12 cellular contexts compared by ENCODE assay signal in genomic region chr22:24147666-24148065, GRCh38. TPM values are rescaled to one million over a fixed set of nuclear protein-coding genes. Genes with fewer than 3 reads are reported as not detected.
A peak's percentile ranks its signal among the peaks of the same experiment; 100 is the strongest.
DNase-seq lines count a peak whose midpoint lies in the region; ATAC-seq and TF ChIP-seq lines count a peak whose summit lies in the region.
"Had no signal": no experiment of that assay in that cellular context is flagged by ENCODE, and none has a peak within 500 bp of the region (broad histone marks: within the 10 kb centered on the region; RNA-seq: fewer than 3 reads in every experiment).

No MANE protein-coding gene starts in this region.

- H3K4me1 Mint-ChIP-seq in CD8-positive, alpha-beta memory T cell: peaks cover 57 to 87% (median 61%) of the 10 kb centered on the region in 3 donors

- H3K4me3 Mint-ChIP-seq in CD8-positive, alpha-beta memory T cell: peak overlapping the region in 5 of 7 donors; percentile 5 to 42 (median 7)

- no peaks in the 10 kb centered on the region for H3K27me3 ChIP-seq in CD8-positive, alpha-beta memory T cell (ENCODE audit: insufficient read depth, low read length, poor library complexity, severe bottlenecking)
- H3K27me3 ChIP-seq in gastroesophageal sphincter (no peaks in the 10 kb centered on the region), sigmoid colon (no peaks in the 10 kb centered on the region)

- H3K9me3 ChIP-seq in CD8-positive, alpha-beta memory T cell (ENCODE audit: low read length): no peaks in the 10 kb centered on the region
- no peaks in the 10 kb centered on the region for H3K9me3 ChIP-seq in gastroesophageal sphincter
- H3K9me3 ChIP-seq in sigmoid colon: no peaks in the 10 kb centered on the region

- POLR2A ChIA-PET in CD8-positive, alpha-beta memory T cell (lab: Charles Lee): interaction anchor here (2.9 kb wide), 1 partner anchor 9 kb away, joined by 25 read pairs; no protein-coding TSS in a partner anchor

- H3K9me3 Mint-ChIP-seq in CD8-positive, alpha-beta memory T cell: no peaks in the 10 kb centered on the region

- H3K27me3 Mint-ChIP-seq in CD8-positive, alpha-beta memory T cell: no peaks in the 10 kb centered on the region

- TF ChIP-seq POLR2A in gastroesophageal sphincter (IDR thresholded peaks at IDR 0.05): no peak
- no peak for TF ChIP-seq POLR2A in sigmoid colon (IDR thresholded peaks at IDR 0.05)

- H3K27ac Mint-ChIP-seq in CD8-positive, alpha-beta memory T cell: peak overlapping the region; percentile 44 to 96 (median 82)

- H3K4me3 ChIP-seq in CD8-positive, alpha-beta memory T cell (ENCODE audit: low read length): no peak overlapping the region
- H3K4me3 ChIP-seq in gastroesophageal sphincter (no peak overlapping the region), sigmoid colon (no peak overlapping the region)

- H3K36me3 Mint-ChIP-seq in CD8-positive, alpha-beta memory T cell: peaks cover 0 to 2% (median 0%) of the 10 kb centered on the region in 3 donors

- intact Hi-C loops in sigmoid colon (cut with DNase I): no loop called here

- no peak for TF ChIP-seq EP300 in gastroesophageal sphincter (IDR thresholded peaks at IDR 0.05)
- no peak for TF ChIP-seq EP300 in sigmoid colon (IDR thresholded peaks at IDR 0.05)

- TF ChIP-seq CTCF in gastroesophageal sphincter (IDR thresholded peaks at IDR 0.05) (no peak), sigmoid colon (IDR thresholded peaks at IDR 0.05) (no peak)

- peaks cover 65% of the 10 kb centered on the region for H3K4me1 ChIP-seq in CD8-positive, alpha-beta memory T cell (ENCODE audit: insufficient read depth, low read length)
- H3K4me1 ChIP-seq in gastroesophageal sphincter (peaks cover 6 to 93% (median 56%) of the 10 kb centered on the region in 3 donors), sigmoid colon (peaks cover 0 to 65% (median 57%) of the 10 kb centered on the region in 4 donors)

- H3K27ac ChIP-seq in CD8-positive, alpha-beta memory T cell (ENCODE audit: low read depth, low read length): no peak overlapping the region
- H3K27ac ChIP-seq in gastroesophageal sphincter (peak overlapping the region; percentile 55 to 93 (median 86)), sigmoid colon (peak overlapping the region; percentile 73 to 87 (median 82))

- ATAC-seq in gastroesophageal sphincter (no peak), GM18858 (IDR thresholded peaks at IDR 0.05; ENCODE audit: unreplicated experiment) (no peak)

- CTCF ChIA-PET in CD8-positive, alpha-beta memory T cell (lab: Charles Lee): interaction anchor here (1.5 to 20.8 kb wide), 2 partner anchors 8 to 27 kb away, joined by 5 to 222 read pairs; no protein-coding TSS in a partner anchor

- no peaks in the 10 kb centered on the region for H3K36me3 ChIP-seq in CD8-positive, alpha-beta memory T cell (ENCODE audit: insufficient read depth, low read length)
- H3K36me3 ChIP-seq in gastroesophageal sphincter (no peaks in the 10 kb centered on the region), sigmoid colon (no peaks in the 10 kb centered on the region)

- no peak for DNase-seq in CD8-positive, alpha-beta memory T cell
- DNase-seq in RPMI8226 (peak; percentile 82), sigmoid colon (no peak), SIG-M5 (lab: John Stamatoyannopoulos, UW) (no peak), GM19238 (ENCODE audit: insufficient read length, low spot score) (no peak)
- no peak for DNase-seq in activated effector memory CD4-positive, alpha-beta T cell treated with Interleukin-2 at 50 U/mL for 16 hours
- DNase-seq: hippocampal formation, KG1, NCI-H524, posterior cingulate gyrus had no signal

- no CpG with 5 or more reads among the region's 3 CpGs for WGBS in gastroesophageal sphincter (ENCODE audit: low coverage in 1 of 2), 2 donors
- WGBS in sigmoid colon, 2 donors: 65 to 77% methylated on average over 3 of the region's 3 CpGs

RNA-seq across cellular contexts. Expression of gene SUSD2, which starts 33.6 kb away (rescaled TPM):
- total RNA-seq in CD8-positive, alpha-beta memory T cell: under 1 TPM; 0.31 to 0.48 TPM
- polyA plus RNA-seq in CD8-positive, alpha-beta memory T cell: not detected
- total RNA-seq in gastroesophageal sphincter: 1 to 10 TPM; 2.4 to 5.0 (median 4.4) TPM
- total RNA-seq in sigmoid colon: 1 to 10 TPM; 1.2 to 8.6 (median 3.8) TPM
- 1 to 10 TPM in 1 of 3 donors, not detected in 2; 2.6 TPM for polyA plus RNA-seq in sigmoid colon
